In genomic region chr2:207275779-207276178, GRCh38 we compare ENCODE assay signal across 27 cellular contexts.
"Had no signal": no experiment of that assay in that cellular context is flagged by ENCODE, and none has a peak within 500 bp of the region (broad histone marks: within the 10 kb centered on the region; RNA-seq: fewer than 3 reads in every experiment).

No MANE protein-coding gene starts in this region.

- H3K9me3 Mint-ChIP-seq: activated T-cell treated with anti-CD3 and anti-CD28 coated beads, Interleukin-2, amount 50 U/mL, for 4 hours; activated T-helper 17 cell treated with anti-CD3 and anti-CD28 coated beads, Interleukin-2, amount 50 U/mL, for 72 hours; stimulated activated memory B cell treated with anti-CD40 and anti-IgM and Interleukin-4, amounts not matched to agents 10 μg/mL and 1 μg/mL and 100 μg/mL, for 72 hours; stimulated activated naive CD8-positive, alpha-beta T cell treated with anti-CD3 and anti-CD28 coated beads, Interleukin-15, amount 100 ng/mL, for 72 hours had no signal

- H3K27ac ChIP-seq: brain microvascular endothelial cell, coronary artery, dorsolateral prefrontal cortex, left ventricle myocardium inferior, ovary, sigmoid colon, upper lobe of left lung had no signal

- H3K27me3 ChIP-seq: brain microvascular endothelial cell, dorsolateral prefrontal cortex, ovary, sigmoid colon, upper lobe of left lung had no signal

- FAIRE-seq: frontal cortex, small intestine had no signal

- H3K27me3 Mint-ChIP-seq: activated CD4-positive, alpha-beta memory T cell treated with anti-CD3 and anti-CD28 coated beads, Interleukin-2, amount 10 ng/mL, durations not matched to agents 7 days and 5 days; activated CD4-positive, alpha-beta T cell treated with anti-CD3 and anti-CD28 coated beads, Interleukin-2, amount 10 ng/mL, durations not matched to agents 24 days and 14 days; activated T-helper 17 cell treated with anti-CD3 and anti-CD28 coated beads, Interleukin-2, amount 50 U/mL, for 72 hours; stimulated activated memory B cell treated with anti-CD40 and anti-IgM and Interleukin-4, amounts not matched to agents 10 μg/mL and 1 μg/mL and 100 μg/mL, for 72 hours; stimulated activated naive CD8-positive, alpha-beta T cell treated with anti-CD3 and anti-CD28 coated beads, Interleukin-15, amount 100 ng/mL, for 72 hours had no signal

- H3K36me3 Mint-ChIP-seq: stimulated activated memory B cell treated with anti-CD40 and anti-IgM and Interleukin-4, amounts not matched to agents 10 μg/mL and 1 μg/mL and 100 μg/mL, for 72 hours had no signal

- ATAC-seq: activated T-cell treated with anti-CD3 and anti-CD28 coated beads, Interleukin-2, amount 50 U/mL, for 4 hours; activated T-helper 17 cell treated with anti-CD3 and anti-CD28 coated beads, Interleukin-2, amount 50 U/mL, for 72 hours; stimulated activated memory B cell treated with anti-CD40 and anti-IgM and Interleukin-4, amounts not matched to agents 10 μg/mL and 1 μg/mL and 100 μg/mL, for 72 hours; stimulated activated naive CD8-positive, alpha-beta T cell treated with anti-CD3 and anti-CD28 coated beads, Interleukin-15, amount 100 ng/mL, for 72 hours had no signal

- H3K4me3 ChIP-seq: coronary artery, dorsolateral prefrontal cortex, left ventricle myocardium inferior, lung, ovary, sigmoid colon, upper lobe of left lung had no signal

- H3K4me3 Mint-ChIP-seq: activated CD4-positive, alpha-beta memory T cell treated with anti-CD3 and anti-CD28 coated beads, Interleukin-2, amount 10 ng/mL, durations not matched to agents 7 days and 5 days; activated CD4-positive, alpha-beta T cell treated with anti-CD3 and anti-CD28 coated beads, Interleukin-2, amount 10 ng/mL, durations not matched to agents 24 days and 14 days; activated T-cell treated with anti-CD3 and anti-CD28 coated beads, Interleukin-2, amount 50 U/mL, for 4 hours; activated T-helper 17 cell treated with anti-CD3 and anti-CD28 coated beads, Interleukin-2, amount 50 U/mL, for 72 hours; stimulated activated memory B cell treated with anti-CD40 and anti-IgM and Interleukin-4, amounts not matched to agents 10 μg/mL and 1 μg/mL and 100 μg/mL, for 72 hours; stimulated activated naive CD8-positive, alpha-beta T cell treated with anti-CD3 and anti-CD28 coated beads, Interleukin-15, amount 100 ng/mL, for 72 hours had no signal

- DNase-seq: activated CD4-positive, alpha-beta memory T cell treated with anti-CD3 and anti-CD28 coated beads, Interleukin-2, amount 10 ng/mL, durations not matched to agents 7 days and 5 days; activated CD4-positive, alpha-beta T cell treated with anti-CD3 and anti-CD28 coated beads, Interleukin-2, amount 10 ng/mL, durations not matched to agents 24 days and 14 days; activated CD4-positive, CD25-positive, alpha-beta regulatory T cell treated with anti-CD3 and anti-CD28 coated beads, Interleukin-2, amount 50 U/mL, for 72 hours; activated gamma-delta T cell treated with Interleukin-2 at 50 U/mL for 16 hours; activated naive CD4-positive, alpha-beta T cell treated with anti-CD3 and anti-CD28 coated beads, Interleukin-2, amount 50 U/mL, for 16 hours; activated T-cell treated with anti-CD3 and anti-CD28 coated beads, Interleukin-2, amount 50 U/mL, for 4 hours; amniotic stem cell; brain microvascular endothelial cell; dorsolateral prefrontal cortex; effector memory CD4-positive, alpha-beta T cell; left ventricle myocardium inferior; ovary; retina; sigmoid colon; small intestine; stimulated activated CD4-positive, alpha-beta T cell treated with anti-CD3 and anti-CD28 coated beads, Interleukin-4, amount 100 ng/mL, for 4 hours; stimulated activated CD8-positive, alpha-beta memory T cell treated with anti-CD3 and anti-CD28 coated beads, Interleukin-4, amount 100 ng/mL, for 48 hours; stimulated activated naive CD8-positive, alpha-beta T cell treated with anti-CD3 and anti-CD28 coated beads, Interleukin-15, amount 100 ng/mL, for 72 hours; substantia nigra; T-helper 9 cell; upper lobe of left lung had no signal

- H3K36me3 ChIP-seq: brain microvascular endothelial cell, left ventricle myocardium inferior, ovary, sigmoid colon, upper lobe of left lung had no signal

- H3K9me3 ChIP-seq: left ventricle myocardium inferior, ovary, sigmoid colon, upper lobe of left lung had no signal

- H3K27ac Mint-ChIP-seq: activated CD4-positive, alpha-beta memory T cell treated with anti-CD3 and anti-CD28 coated beads, Interleukin-2, amount 10 ng/mL, durations not matched to agents 7 days and 5 days; activated CD4-positive, alpha-beta T cell treated with anti-CD3 and anti-CD28 coated beads, Interleukin-2, amount 10 ng/mL, durations not matched to agents 24 days and 14 days; activated T-helper 17 cell treated with anti-CD3 and anti-CD28 coated beads, Interleukin-2, amount 50 U/mL, for 72 hours; progenitor cell of endocrine pancreas; stimulated activated memory B cell treated with anti-CD40 and anti-IgM and Interleukin-4, amounts not matched to agents 10 μg/mL and 1 μg/mL and 100 μg/mL, for 72 hours; stimulated activated naive CD8-positive, alpha-beta T cell treated with anti-CD3 and anti-CD28 coated beads, Interleukin-15, amount 100 ng/mL, for 72 hours had no signal

- H3K4me1 ChIP-seq: left ventricle myocardium inferior, sigmoid colon, upper lobe of left lung had no signal
